ENCODE assay signal across 8 cellular contexts in genomic region chr12:53006810-53007742, GRCh38. TPM values are rescaled to one million over a fixed set of nuclear protein-coding genes. Genes with fewer than 3 reads are reported as not detected.
DNase-seq lines count a peak whose midpoint lies in the region; ATAC-seq, FAIRE-seq and TF ChIP-seq lines count a peak whose summit lies in the region.

No MANE protein-coding gene starts in this region.

- TF ChIP-seq CTCF in foreskin keratinocyte (conservative IDR thresholded peaks at IDR 0.05), result no peak

- peaks cover 58% of the 10 kb centered on the region for H3K79me2 ChIP-seq in Karpas-422 (ENCODE audit: low read length)

- peaks cover 47% of the 10 kb centered on the region for H4K20me1 ChIP-seq in Karpas-422 (ENCODE audit: insufficient read depth, low read depth, low read length)

- ATAC-seq in foreskin keratinocyte, result peak; percentile 33

- no peak overlapping the region; the same call in 1 of the 2 replicates for H2AFZ ChIP-seq in Karpas-422 (ENCODE audit: low read length)
- no peak overlapping the region for H2AFZ ChIP-seq in neuron (ENCODE audit: low read depth, low read length)

- peak overlapping the region; percentile 97 for H3K9ac ChIP-seq in Karpas-422 (ENCODE audit: low read length)
- peak overlapping the region; percentile 92 to 98 (median 96) for H3K9ac ChIP-seq in subcutaneous abdominal adipose tissue (ENCODE audit: low read length in 5 of 5)

- DNase-seq in GM12892 (ENCODE audit: insufficient read length), result peak; percentile 57
- DNase-seq in Karpas-422, result peak; percentile 96
- peak; percentile 51 to 66 for DNase-seq in SHP77 (lab: John Stamatoyannopoulos, UW)
- DNase-seq in activated gamma-delta T cell treated with Interleukin-2 at 50 U/mL for 16 hours, result peak; percentile 72
- peak; percentile 53 to 71 for DNase-seq in foreskin keratinocyte
- no peak for DNase-seq in cerebellar nuclear complex (lab: John Stamatoyannopoulos, UW)

- H3K4me2 ChIP-seq in Karpas-422 (ENCODE audit: low read depth, low read length, poor library complexity, severe bottlenecking), result peak overlapping the region; percentile 93

- H3K36me3 ChIP-seq in Karpas-422 (ENCODE audit: insufficient read depth, low read length), result peaks cover 39% of the 10 kb centered on the region; the same call in 1 of the 2 replicates
- H3K36me3 ChIP-seq in neuron (ENCODE audit: insufficient read depth, low read length), result peaks cover 31% of the 10 kb centered on the region
- H3K36me3 ChIP-seq in subcutaneous abdominal adipose tissue (ENCODE audit: control insufficient read depth in 5 of 5, insufficient read depth in 5 of 5, low read length in 5 of 5), result peaks cover 0 to 7% (median 4%) of the 10 kb centered on the region in 5 donors

- TF ChIP-seq POLR2A in GM12892 (IDR thresholded peaks at IDR 0.05; ENCODE audit: low read depth, low read length), result peak; percentile 28; the same call in 1 of the 2 replicates

- peak; percentile 88 for FAIRE-seq in GM12892 (lab: Jason Lieb, UNC)

- no peaks in the 10 kb centered on the region for H3K9me2 ChIP-seq in Karpas-422 (replicated peaks; ENCODE audit: insufficient read depth, low read length)

- H3K4me3 ChIP-seq in Karpas-422 (ENCODE audit: low read length), result peak overlapping the region; percentile 94
- H3K4me3 ChIP-seq in neuron (ENCODE audit: low read length), result peak overlapping the region; percentile 98
- H3K4me3 ChIP-seq in subcutaneous abdominal adipose tissue (ENCODE audit: low read depth in 1 of 5, low read length in 5 of 5), result peak overlapping the region; percentile 86 to 98 (median 88)

- H3K27me3 ChIP-seq in Karpas-422 (ENCODE audit: low read length) (no peaks in the 10 kb centered on the region), foreskin keratinocyte (no peaks in the 10 kb centered on the region), neuron (ENCODE audit: insufficient read depth, low read length) (no peaks in the 10 kb centered on the region), subcutaneous abdominal adipose tissue (ENCODE audit: control insufficient read depth in 5 of 5, insufficient read depth in 4 of 5, low read length in 5 of 5) (no peaks in the 10 kb centered on the region)

- H3K27ac ChIP-seq in Karpas-422 (ENCODE audit: low read length), result peak overlapping the region; percentile 87
- peak overlapping the region; percentile 98 for H3K27ac ChIP-seq in foreskin keratinocyte
- H3K27ac ChIP-seq in subcutaneous abdominal adipose tissue (ENCODE audit: low read depth, low read length), result peak overlapping the region; percentile 96

- H3K9me3 ChIP-seq in Karpas-422 (ENCODE audit: low read length) (no peaks in the 10 kb centered on the region), neuron (ENCODE audit: low read length) (peaks cover 5% of the 10 kb centered on the region), subcutaneous abdominal adipose tissue (ENCODE audit: control insufficient read depth in 5 of 5, low read length in 5 of 5) (no peaks in the 10 kb centered on the region)

- H3K4me1 ChIP-seq in Karpas-422 (ENCODE audit: low read length) (peaks cover 37% of the 10 kb centered on the region), foreskin keratinocyte (peaks cover 34% of the 10 kb centered on the region), neuron (ENCODE audit: insufficient read depth, low read length) (peaks cover 19% of the 10 kb centered on the region), subcutaneous abdominal adipose tissue (ENCODE audit: control insufficient read depth in 5 of 5, insufficient read depth in 5 of 5, low read length in 5 of 5) (peaks cover 2 to 68% (median 51%) of the 10 kb centered on the region in 5 donors)

RNA-seq across cellular contexts. Expression of gene EIF4B, which starts 0.8 kb away (rescaled TPM):
- 390 TPM for polyA plus RNA-seq in GM12892 (2012; ENCODE audit: missing spikeins)
- 549 and 718 TPM in 2 replicates for total RNA-seq in Karpas-422 (2014; rRNA removed; shearing (Covaris generic); ENCODE audit: low replicate concordance)
- 349 and 368 TPM in 2 replicates for total RNA-seq in foreskin keratinocyte
- polyA plus RNA-seq in foreskin keratinocyte, result 95.2 and 110 TPM in 2 replicates

RNA-seq across cellular contexts. Expression of gene TNS2, which starts 42.8 kb away (rescaled TPM):
- 0.47 TPM for polyA plus RNA-seq in GM12892 (2012; ENCODE audit: missing spikeins)
- 0.48 TPM in 1 of 2 replicates, not detected in the other for total RNA-seq in Karpas-422 (2014; rRNA removed; shearing (Covaris generic); ENCODE audit: low replicate concordance)
- total RNA-seq in foreskin keratinocyte, result 1.5 and 4.3 TPM in 2 replicates
- polyA plus RNA-seq in foreskin keratinocyte, result 1.2 and 3.4 TPM in 2 replicates

RNA-seq across cellular contexts. Expression of gene KRT18, which starts 58.2 kb away (rescaled TPM):
- 0.34 TPM for polyA plus RNA-seq in GM12892 (2012; ENCODE audit: missing spikeins)
- not detected in 2 replicates for total RNA-seq in Karpas-422 (2014; rRNA removed; shearing (Covaris generic); ENCODE audit: low replicate concordance)
- total RNA-seq in foreskin keratinocyte, result 500 and 580 TPM in 2 replicates
- polyA plus RNA-seq in foreskin keratinocyte, result 561 and 630 TPM in 2 replicates

Comparison
In these comparisons a context has a peak if more than half of its experiments do, and no peak if none do; other contexts are left out.
1. DNase-seq: peak in GM12892 (single experiment), Karpas-422 (single experiment), SHP77 (2 of 2), activated gamma-delta T cell treated with Interleukin-2 at 50 U/mL for 16 hours (single experiment) and foreskin keratinocyte (2 of 2); none in cerebellar nuclear complex (0 of 2).
2. RNA of gene KRT18, which starts 58.2 kb away (total RNA-seq): 500 to 580 TPM in foreskin keratinocyte; not detected in Karpas-422; every median in the first group is over 100 times any median in the second.
3. Peak in every context shown above with its lines, with median percentiles within 50 percentile points of each other: H3K27ac ChIP-seq and H3K4me3 ChIP-seq.